8 cellular contexts compared by ENCODE assay signal in genomic region chr7:151519045-151519764, GRCh38. TPM values are rescaled to one million over a fixed set of nuclear protein-coding genes. Genes with fewer than 3 reads are reported as not detected.
DNase-seq lines count a peak whose midpoint lies in the region; ATAC-seq lines count a peak whose summit lies in the region.
"Not testable (repeated sequence)": the region's sequence is repeated elsewhere in the genome, so short reads cannot be mapped to it uniquely, and the experiment has no call there.

No MANE protein-coding gene starts in this region.

- H3K27me3 Mint-ChIP-seq in immature natural killer cell (ENCODE audit: low read depth in 3 of 3) = peaks cover 15 to 23% (median 18%) of the 10 kb centered on the region in 3 donors

- H3K4me3 Mint-ChIP-seq in immature natural killer cell = peak overlapping the region; percentile 91 to 97 (median 95)

- H3K27ac Mint-ChIP-seq in immature natural killer cell = peak overlapping the region; percentile 92 to 99 (median 98)

- H3K4me1 ChIP-seq in urinary bladder (ENCODE audit: insufficient read depth) = not testable (repeated sequence)

- H3K4me1 Mint-ChIP-seq in immature natural killer cell = peaks cover 45 to 59% of the 10 kb centered on the region in 2 donors

- H3K36me3 Mint-ChIP-seq in immature natural killer cell = not testable (repeated sequence)

- not testable (repeated sequence) for H3K9me3 Mint-ChIP-seq in immature natural killer cell

- ATAC-seq in GM18502 (IDR thresholded peaks at IDR 0.05; ENCODE audit: poor library complexity, unreplicated experiment) = peak; percentile 56
- ATAC-seq in HG02759 (IDR thresholded peaks at IDR 0.05; ENCODE audit: unreplicated experiment) = peak; percentile 64

- H3K36me3 ChIP-seq in urinary bladder (ENCODE audit: insufficient read depth) = not testable (repeated sequence)

- DNase-seq in NCI-H1092 treated with DMSO at 0.1 percent for 48 hours (lab: John Stamatoyannopoulos, UW) = peak; percentile 27
- peak; percentile 54 for DNase-seq in activated CD4-positive, alpha-beta T cell treated with anti-CD3 and anti-CD28 coated beads, Interleukin-2, amount 50 U/mL, for 1 hour
- DNase-seq in central memory CD4-positive, alpha-beta T cell = peak; percentile 61
- peak; percentile 72 to 78 (median 74) for DNase-seq in immature natural killer cell
- not testable (repeated sequence) for DNase-seq in skeletal muscle cell (ENCODE audit: low read depth)

- WGBS in urinary bladder = 1% methylated on average over 99 of the region's 113 CpGs

- H3K4me3 ChIP-seq in skeletal muscle cell (ENCODE audit: low read depth, low read length) (peak overlapping the region; percentile 80), urinary bladder (ENCODE audit: low read depth, low read length) (peak overlapping the region; percentile 92)

- H3K27ac ChIP-seq in urinary bladder (ENCODE audit: low read depth) = peak overlapping the region; percentile 99

RNA-seq across cellular contexts. Expression of gene RHEB, which starts 0.5 kb away (rescaled TPM):
- polyA plus RNA-seq in immature natural killer cell = 10 to 100 TPM; 61.2 to 70.2 (median 61.8) TPM
- 109 TPM for total RNA-seq in urinary bladder
- 109 TPM for polyA plus RNA-seq in urinary bladder
